8 cellular contexts compared by ENCODE assay signal in genomic region chr17:47717261-47717697, GRCh38. TPM values are rescaled to one million over a fixed set of nuclear protein-coding genes. Genes with fewer than 3 reads are reported as not detected.
DNase-seq lines count a peak whose midpoint lies in the region; ATAC-seq and TF ChIP-seq lines count a peak whose summit lies in the region.

No MANE protein-coding gene starts in this region.

- DNase-seq in ACHN (peak; percentile 49), GM13977 (ENCODE audit: low spot score) (no peak), left ventricle myocardium superior (no peak), NCI-H2029 (lab: John Stamatoyannopoulos, UW) (no peak)
- DNase-seq in activated CD4-positive, alpha-beta T cell treated with anti-CD3 and anti-CD28 coated beads, Interleukin-2, amount 50 U/mL, for 48 hours, result peak; percentile 52 to 65

- TF ChIP-seq CTCF in GM13977 (IDR thresholded peaks at IDR 0.05; ENCODE audit: extremely low read depth, insufficient read depth, missing control alignments), result peak; percentile 55

- intact Hi-C loops in left ventricle myocardium superior (cut with micrococcal nuclease), result no loop called here

- in situ Hi-C loops in ACHN (cut with HindIII; ENCODE audit: low pct_ligation_motif_present, low pct_unique_long_range_greater_than_20kb, low sequenced_read_pairs) (no loop called here), GM13977 (cut with MboI; ENCODE audit: low pct_unique_long_range_greater_than_20kb, low sequenced_read_pairs, unreplicated experiment) (no loop called here)

- ATAC-seq in left ventricle myocardium superior, result peak; percentile 49
- ATAC-seq in HG02571 (IDR thresholded peaks at IDR 0.05; ENCODE audit: unreplicated experiment), result no peak
- ATAC-seq in HG03025 (IDR thresholded peaks at IDR 0.05; ENCODE audit: low FRiP score, unreplicated experiment), result no peak
- ATAC-seq in HG03342 (IDR thresholded peaks at IDR 0.05; ENCODE audit: unreplicated experiment), result no peak

RNA-seq across cellular contexts. Expression of gene TBX21, which starts 15.8 kb away (rescaled TPM):
- 0.40 TPM for total RNA-seq in left ventricle myocardium superior

RNA-seq across cellular contexts. Expression of gene TBKBP1, which starts 23.3 kb away (rescaled TPM):
- total RNA-seq in left ventricle myocardium superior, result 15.9 TPM

Comparison
In these comparisons a context has a peak if more than half of its experiments do, and no peak if none do; other contexts are left out.
1. DNase-seq: peak in ACHN (single experiment) and activated CD4-positive, alpha-beta T cell treated with anti-CD3 and anti-CD28 coated beads, Interleukin-2, amount 50 U/mL, for 48 hours (2 of 2); none in GM13977 (single experiment), left ventricle myocardium superior (single experiment) and NCI-H2029 (single experiment).